ENCODE assay signal across 12 cellular contexts in genomic region chr2:173134703-173135102, GRCh38. TPM values are rescaled to one million over a fixed set of nuclear protein-coding genes. Genes with fewer than 3 reads are reported as not detected.
DNase-seq lines count a peak whose midpoint lies in the region; TF ChIP-seq lines count a peak whose summit lies in the region.
"Had no signal": no experiment of that assay in that cellular context is flagged by ENCODE, and none has a peak within 500 bp of the region (broad histone marks: within the 10 kb centered on the region; RNA-seq: fewer than 3 reads in every experiment).

No MANE protein-coding gene starts in this region.

- H3K4me1 ChIP-seq in iPS DF 6.9 (ENCODE audit: control insufficient read depth, insufficient read depth, low read length) (peaks cover 1% of the 10 kb centered on the region; the same call in 1 of the 2 replicates), BE2C (no peaks in the 10 kb centered on the region)
- H3K4me1 ChIP-seq: body of pancreas had no signal

- no peaks in the 10 kb centered on the region for H3K36me3 ChIP-seq in iPS DF 6.9 (ENCODE audit: control insufficient read depth, insufficient read depth, low read length)
- H3K36me3 ChIP-seq in BE2C: no peaks in the 10 kb centered on the region

- no peak for TF ChIP-seq CTCF in HL-60 (IDR thresholded peaks at IDR 0.05; ENCODE audit: insufficient read depth, low read length)
- TF ChIP-seq CTCF in BE2C (IDR thresholded peaks at IDR 0.05; ENCODE audit: low read depth, low read length): no peak

- H3K27me3 ChIP-seq in HL-60 (ENCODE audit: insufficient read depth, poor library complexity, severe bottlenecking): no peaks in the 10 kb centered on the region
- H3K27me3 ChIP-seq in iPS DF 6.9 (ENCODE audit: control insufficient read depth, insufficient read depth, low read length): no peaks in the 10 kb centered on the region
- no peaks in the 10 kb centered on the region for H3K27me3 ChIP-seq in BE2C
- H3K27me3 ChIP-seq: body of pancreas had no signal

- no peak overlapping the region for H3K4me3 ChIP-seq in HL-60 (replicated peaks; ENCODE audit: insufficient read depth, low read length)
- H3K4me3 ChIP-seq in iPS DF 6.9 (ENCODE audit: low read length): no peak overlapping the region
- no peak overlapping the region for H3K4me3 ChIP-seq in BE2C (ENCODE audit: low read depth, low read length)
- H3K4me3 ChIP-seq: body of pancreas had no signal

- no peak overlapping the region for H3K27ac ChIP-seq in HL-60 (replicated peaks)
- H3K27ac ChIP-seq in iPS DF 6.9 (ENCODE audit: low read length): no peak overlapping the region
- H3K27ac ChIP-seq: body of pancreas had no signal

- no CpG with 5 or more reads among the region's 4 CpGs for WGBS in iPS DF 6.9 (ENCODE audit: insufficient coverage, insufficient read length)

- peak; percentile 65 for DNase-seq in CD1c-positive myeloid dendritic cell (ENCODE audit: extremely low spot score)
- peak; percentile 13 to 73 for DNase-seq in HL-60 (ENCODE audit: low read depth in 1 of 2, low spot score in 1 of 2)
- peak; percentile 9 for DNase-seq in UCSD-AML1 (lab: John Stamatoyannopoulos, UW; ENCODE audit: unreplicated experiment)
- DNase-seq in iPS DF 6.9 (ENCODE audit: low read depth, low spot score): peak; percentile 13
- DNase-seq in cerebellum (ENCODE audit: low spot score): no peak
- no peak for DNase-seq in stimulated activated CD4-positive, alpha-beta T cell treated with anti-CD3 and anti-CD28 coated beads, Interleukin-12 subunit alpha, Interleukin-12 subunit beta, amount 100 ng/mL, for 4 hours
- DNase-seq in BE2C: no peak
- no peak for DNase-seq in HUDEP-2 (lab: John Stamatoyannopoulos, UW; ENCODE audit: unreplicated experiment in 76 of 76)
- DNase-seq: activated CD8-positive, alpha-beta memory T cell treated with anti-CD3 and anti-CD28 coated beads, Interleukin-2, amount 50 U/mL, for 4 hours; NCI-H1048; NCI-H526 treated with DMSO at 0.1 percent for 48 hours had no signal

- H3K9me3 ChIP-seq in iPS DF 6.9 (ENCODE audit: control insufficient read depth, insufficient read depth, low read length): no peaks in the 10 kb centered on the region
- no peaks in the 10 kb centered on the region for H3K9me3 ChIP-seq in BE2C
- H3K9me3 ChIP-seq: body of pancreas had no signal

RNA-seq across cellular contexts. Expression of gene MAP3K20, which starts 59.1 kb away (rescaled TPM):
- total RNA-seq in cerebellum: 11.2 TPM
- 2.5 TPM for polyA plus RNA-seq in BE2C (2012; ENCODE audit: insufficient read depth, insufficient read length, low read depth)

Comparison
In these comparisons a context has a peak if more than half of its experiments do, and no peak if none do; other contexts are left out.
1. DNase-seq: peak in CD1c-positive myeloid dendritic cell (single experiment), HL-60 (2 of 2), UCSD-AML1 (single experiment) and iPS DF 6.9 (single experiment); none in cerebellum (single experiment), stimulated activated CD4-positive, alpha-beta T cell treated with anti-CD3 and anti-CD28 coated beads, Interleukin-12 subunit alpha, Interleukin-12 subunit beta, amount 100 ng/mL, for 4 hours (single experiment), BE2C (single experiment) and HUDEP-2 (0 of 76).